ENCODE assay signal across 1 cellular context in genomic region chr14:104794099-104794498, GRCh38.
A peak's percentile ranks its signal among the peaks of the same experiment; 100 is the strongest.
TF ChIP-seq lines count a peak whose summit lies in the region.

No MANE protein-coding gene starts in this region.

TF ChIP-seq in HEK293, 187 proteins besides CTCF, POLR2A, EP300 and RAD21 (continued from another document and continues in another):
- TF ChIP-seq ZNF266 (tag by site-specific recombination; IDR thresholded peaks at IDR 0.05; ENCODE audit: low read depth): no peak
- no peak for TF ChIP-seq ZNF529 (tag by site-specific recombination; IDR thresholded peaks at IDR 0.05; ENCODE audit: insufficient replicate concordance)
- peak; percentile 17; the same call in 1 of the 2 replicates for TF ChIP-seq ZEB2 (tag by site-specific recombination; IDR thresholded peaks at IDR 0.05)
- TF ChIP-seq ZNF747 (tag by site-specific recombination; IDR thresholded peaks at IDR 0.05): no peak
- TF ChIP-seq GFI1B (tag by site-specific recombination; IDR thresholded peaks at IDR 0.05): no peak
- no peak for TF ChIP-seq ZNF174 (tag by site-specific recombination; IDR thresholded peaks at IDR 0.05)
- TF ChIP-seq ZNF324 (tag by site-specific recombination; IDR thresholded peaks at IDR 0.05): no peak
- TF ChIP-seq ZNF114 (tag by site-specific recombination; IDR thresholded peaks at IDR 0.05): no peak
- peak; percentile 67 for TF ChIP-seq ZNF629 (tag by site-specific recombination; IDR thresholded peaks at IDR 0.05)
- no peak for TF ChIP-seq ZNF701 (tag by site-specific recombination; IDR thresholded peaks at IDR 0.05)
- no peak for TF ChIP-seq ZNF513 (tag by site-specific recombination; IDR thresholded peaks at IDR 0.05)
- no peak for TF ChIP-seq ZNF223 (tag by site-specific recombination; IDR thresholded peaks at IDR 0.05)
- TF ChIP-seq ZFHX2 (tag by site-specific recombination; conservative IDR thresholded peaks at IDR 0.05): peak; percentile 81
- no peak for TF ChIP-seq PRDM6 (tag by site-specific recombination; IDR thresholded peaks at IDR 0.05)
- TF ChIP-seq RBAK (tag by site-specific recombination; IDR thresholded peaks at IDR 0.05): no peak
- no peak for TF ChIP-seq ZNF621 (tag by site-specific recombination; IDR thresholded peaks at IDR 0.05)
- no peak for TF ChIP-seq TCF7L2 (IDR thresholded peaks at IDR 0.05; ENCODE audit: borderline replicate concordance, low read depth, low read length)
- TF ChIP-seq ZNF521 (tag by site-specific recombination; IDR thresholded peaks at IDR 0.05): no peak
- TF ChIP-seq ZFP37 (tag by site-specific recombination; IDR thresholded peaks at IDR 0.05): no peak
- TF ChIP-seq ZNF510 (tag by site-specific recombination; IDR thresholded peaks at IDR 0.05; ENCODE audit: insufficient replicate concordance): no peak
- TF ChIP-seq ZNF132 (tag by site-specific recombination; IDR thresholded peaks at IDR 0.05; ENCODE audit: borderline replicate concordance): no peak
- no peak for TF ChIP-seq PRDM1 (tag by site-specific recombination; IDR thresholded peaks at IDR 0.05)
- TF ChIP-seq ZBTB10 (tag by site-specific recombination; IDR thresholded peaks at IDR 0.05): 0 out of 2 replicates have a peak, but pooled peaks have one; percentile 53
- TF ChIP-seq ZNF350 (tag by site-specific recombination; IDR thresholded peaks at IDR 0.05): no peak
- no peak for TF ChIP-seq ZNF157 (tag by site-specific recombination; IDR thresholded peaks at IDR 0.05)
- no peak for TF ChIP-seq ZNF768 (tag by site-specific recombination; IDR thresholded peaks at IDR 0.05)
- no peak for TF ChIP-seq ZBTB1 (tag by site-specific recombination; IDR thresholded peaks at IDR 0.05)
- TF ChIP-seq ZNF76 (tag by site-specific recombination; IDR thresholded peaks at IDR 0.05; ENCODE audit: borderline replicate concordance, low read depth): no peak
- TF ChIP-seq AEBP2 (tag by site-specific recombination; IDR thresholded peaks at IDR 0.05; ENCODE audit: borderline replicate concordance): no peak
- peak; percentile 54 for TF ChIP-seq SP3 (tag by site-specific recombination; IDR thresholded peaks at IDR 0.05)
- peak; percentile 30; the same call in 1 of the 2 replicates for TF ChIP-seq ZBTB48 (tag by site-specific recombination; IDR thresholded peaks at IDR 0.05)
- TF ChIP-seq REST (tag by site-specific recombination; IDR thresholded peaks at IDR 0.05): peak; percentile 73
- TF ChIP-seq ZNF341 (tag by site-specific recombination; IDR thresholded peaks at IDR 0.05; ENCODE audit: low read depth): no peak
- no peak for TF ChIP-seq ZNF394 (tag by site-specific recombination; IDR thresholded peaks at IDR 0.05; ENCODE audit: borderline replicate concordance)
- TF ChIP-seq ZNF366 (tag by site-specific recombination; conservative IDR thresholded peaks at IDR 0.05): no peak
- no peak for TF ChIP-seq ZNF558 (tag by site-specific recombination; IDR thresholded peaks at IDR 0.05)
- peak; percentile 25 for TF ChIP-seq ZBTB26 (tag by site-specific recombination; optimal IDR thresholded peaks at IDR 0.05)
- TF ChIP-seq PATZ1 (tag by site-specific recombination; IDR thresholded peaks at IDR 0.05): peak; percentile 95
- no peak for TF ChIP-seq ZNF658 (tag by site-specific recombination; IDR thresholded peaks at IDR 0.05)
- no peak for TF ChIP-seq ZNF404 (tag by site-specific recombination; IDR thresholded peaks at IDR 0.05)
- no peak for TF ChIP-seq ZNF248 (tag by site-specific recombination; IDR thresholded peaks at IDR 0.05)
- TF ChIP-seq ZNF585B (tag by site-specific recombination; IDR thresholded peaks at IDR 0.05): no peak
- TF ChIP-seq ZNF791 (tag by site-specific recombination; IDR thresholded peaks at IDR 0.05): no peak
- TF ChIP-seq ZNF24 (tag by site-specific recombination; IDR thresholded peaks at IDR 0.05): no peak
- no peak for TF ChIP-seq HIC1 (tag by site-specific recombination; IDR thresholded peaks at IDR 0.05)
- TF ChIP-seq KLF8 (tag by site-specific recombination; IDR thresholded peaks at IDR 0.05): peak; percentile 22; the same call in 1 of the 2 replicates
- no peak for TF ChIP-seq ZNF16 (tag by site-specific recombination; IDR thresholded peaks at IDR 0.05; ENCODE audit: low read depth)
- no peak for TF ChIP-seq ZNF292 (tag by site-specific recombination; IDR thresholded peaks at IDR 0.05; ENCODE audit: borderline replicate concordance, low read depth)
- no peak for TF ChIP-seq ZNF391 (tag by site-specific recombination; IDR thresholded peaks at IDR 0.05; ENCODE audit: borderline replicate concordance, low read depth)
- no peak for TF ChIP-seq ZNF837 (tag by site-specific recombination; IDR thresholded peaks at IDR 0.05)
